14 cellular contexts compared by ENCODE assay signal in genomic region chr11:57823859-57824258, GRCh38.
DNase-seq lines count a peak whose midpoint lies in the region; ATAC-seq and TF ChIP-seq lines count a peak whose summit lies in the region.
"Had no signal": no experiment of that assay in that cellular context is flagged by ENCODE, and none has a peak within 500 bp of the region (broad histone marks: within the 10 kb centered on the region; RNA-seq: fewer than 3 reads in every experiment).

No MANE protein-coding gene starts in this region.

- 86% methylated on average over 1 of the region's 1 CpG for WGBS in mesenchymal stem cell

- POLR2A ChIA-PET in HCT116 (lab: Charles Lee) = no interaction called here

- H3K14ac ChIP-seq in mesenchymal stem cell (ENCODE audit: low read length in 2 of 2) = no peak overlapping the region

- H3K18ac ChIP-seq in mesenchymal stem cell (ENCODE audit: low read depth in 1 of 2, low read length in 2 of 2) = no peak overlapping the region

- no peak overlapping the region for H3K23ac ChIP-seq in mesenchymal stem cell (ENCODE audit: low read length in 2 of 2)

- no peaks in the 10 kb centered on the region for H3K4me1 ChIP-seq in HCT116 (ENCODE audit: control insufficient read depth in 1 of 2, insufficient read depth in 2 of 2, low read length in 2 of 2)
- H3K4me1 ChIP-seq in mesenchymal stem cell (ENCODE audit: control insufficient read depth, insufficient read depth, low read depth, low read length) = no peaks in the 10 kb centered on the region
- H3K4me1 ChIP-seq: BE2C had no signal

- no peak for TF ChIP-seq POLR2A in HCT116 (IDR thresholded peaks at IDR 0.05; ENCODE audit: borderline replicate concordance, extremely low read depth, insufficient read depth, insufficient read length)

- no peaks in the 10 kb centered on the region for H4K20me1 ChIP-seq in HCT116 (ENCODE audit: insufficient read depth)

- H3K9me3 ChIP-seq in HCT116 (ENCODE audit: control insufficient read depth in 1 of 2, insufficient read depth in 1 of 2, low read depth in 1 of 2, low read length in 2 of 2) (no peaks in the 10 kb centered on the region), mesenchymal stem cell (ENCODE audit: control insufficient read depth, low read length) (no peaks in the 10 kb centered on the region)
- H3K9me3 ChIP-seq: BE2C had no signal

- no peak for TF ChIP-seq RAD21 in HCT116 (IDR thresholded peaks at IDR 0.05; ENCODE audit: low read depth)

- ATAC-seq in HCT116 = peak; percentile 35; the same call in 1 of the 2 replicates
- ATAC-seq in esophagus mucosa = peak; percentile 23
- ATAC-seq in HG03159 (IDR thresholded peaks at IDR 0.05; ENCODE audit: unreplicated experiment) = no peak
- no peak for ATAC-seq in GM21786 (IDR thresholded peaks at IDR 0.05; ENCODE audit: unreplicated experiment)

- DNase-seq in HCT116 (ENCODE audit: low read depth, low spot score) = no peak
- DNase-seq in mesenchymal stem cell = no peak
- DNase-seq in NCI-H2107 (lab: John Stamatoyannopoulos, UW) = no peak
- DNase-seq: ACHN; BE2C; C1 segment of cervical spinal cord; CD4-positive, CD25-positive, alpha-beta regulatory T cell; CD8-positive, alpha-beta memory T cell; COR-L47; GOT3; H7 had no signal

- H2BK120ac ChIP-seq in mesenchymal stem cell (ENCODE audit: low read depth, low read length) = no peak overlapping the region

- H3K27me3 ChIP-seq in HCT116 (ENCODE audit: insufficient read depth, low read length) (no peaks in the 10 kb centered on the region), mesenchymal stem cell (ENCODE audit: control insufficient read depth in 1 of 2, insufficient read depth in 1 of 2, low read length in 2 of 2) (no peaks in the 10 kb centered on the region)
- H3K27me3 ChIP-seq: BE2C had no signal

- H3K9me2 ChIP-seq in HCT116 (ENCODE audit: insufficient read depth) = no peaks in the 10 kb centered on the region

- RAD21 ChIA-PET in HCT116 (lab: Charles Lee; ENCODE audit: low non-redundant PET in 1 of 2, low total read pairs in 2 of 2, uncharacterized antibody in 2 of 2, unreplicated experiment in 2 of 2) = no interaction called here

- H3K4me2 ChIP-seq in HCT116 (ENCODE audit: low read length) = no peak overlapping the region
- H3K4me2 ChIP-seq in mesenchymal stem cell (ENCODE audit: low read length, poor library complexity, severe bottlenecking) = no peak overlapping the region

- no peak overlapping the region for H3K27ac ChIP-seq in HCT116 (ENCODE audit: low read depth, low read length)
- H3K27ac ChIP-seq in mesenchymal stem cell (ENCODE audit: low read length, poor library complexity, severe bottlenecking) = no peak overlapping the region

- H4K91ac ChIP-seq in mesenchymal stem cell (ENCODE audit: low read length) = no peak overlapping the region

- no peak overlapping the region for H2AK5ac ChIP-seq in mesenchymal stem cell (ENCODE audit: low read length, severe bottlenecking)

- peak overlapping the region; percentile 12 for H4K8ac ChIP-seq in mesenchymal stem cell (ENCODE audit: low read length)

- no peaks in the 10 kb centered on the region for H3K79me2 ChIP-seq in HCT116 (ENCODE audit: insufficient read depth, low read length)

- H3K4ac ChIP-seq in mesenchymal stem cell (ENCODE audit: low read depth in 1 of 2, low read length in 2 of 2) = no peak overlapping the region

- intact Hi-C loops in HCT116 (cut with micrococcal nuclease) = loop anchor here (10.0 kb wide), 1 partner anchor 461 kb away; no protein-coding TSS in a partner anchor

- H3K79me1 ChIP-seq in mesenchymal stem cell (replicated peaks; ENCODE audit: low read length, poor library complexity, severe bottlenecking) = no peaks in the 10 kb centered on the region

- H3K9ac ChIP-seq in HCT116 (ENCODE audit: low read length) = no peak overlapping the region
- no peak overlapping the region for H3K9ac ChIP-seq in mesenchymal stem cell (ENCODE audit: low read length)

- no peak for TF ChIP-seq CTCF in HCT116 (IDR thresholded peaks at IDR 0.05 in 2 of 3, conservative IDR thresholded peaks at IDR 0.05 in 1 of 3; ENCODE audit: borderline replicate concordance in 1 of 3, insufficient read depth in 1 of 3, low read depth in 2 of 3, low read length in 2 of 3)

- no TSS peak for BruUV-seq in HCT116 (replicated peaks; lab: Mats Ljungman, UMichigan)

- H3K4me3 ChIP-seq in HCT116 (replicated peaks in 1 of 2; ENCODE audit: low read depth in 1 of 2, low read length in 2 of 2) (no peak overlapping the region), mesenchymal stem cell (ENCODE audit: insufficient read depth in 1 of 2, low read depth in 1 of 2, low read length in 2 of 2) (no peak overlapping the region)

- no peak overlapping the region for H2BK5ac ChIP-seq in mesenchymal stem cell (ENCODE audit: low read depth, low read length, poor library complexity, severe bottlenecking)

- H2AFZ ChIP-seq in HCT116 (ENCODE audit: low read depth, low read length, poor library complexity, severe bottlenecking) (no peak overlapping the region), mesenchymal stem cell (ENCODE audit: low read depth, low read length) (no peak overlapping the region)

- CTCF ChIA-PET in HCT116 (lab: Charles Lee) = no interaction called here

- H3K36me3 ChIP-seq in HCT116 (ENCODE audit: control insufficient read depth in 1 of 2, insufficient read depth in 2 of 2, low read length in 2 of 2) = peaks cover 0 to 5% of the 10 kb centered on the region in 2 experiments; a peak in 2 of 4 replicates
- peaks cover 7 to 28% of the 10 kb centered on the region in 2 experiments for H3K36me3 ChIP-seq in mesenchymal stem cell (ENCODE audit: control insufficient read depth in 1 of 2, insufficient read depth in 2 of 2, low read depth in 1 of 2, low read length in 2 of 2)
- H3K36me3 ChIP-seq: BE2C had no signal

- no peak overlapping the region for H2BK12ac ChIP-seq in mesenchymal stem cell (ENCODE audit: low read length in 2 of 2)

- no peak overlapping the region for H2BK15ac ChIP-seq in mesenchymal stem cell (ENCODE audit: low read depth, poor library complexity, severe bottlenecking)

TF ChIP-seq in HCT116, 20 proteins besides CTCF, POLR2A, EP300 and RAD21:
- 0 out of 2 replicates have a peak, but pooled peaks have one; percentile 22 for TF ChIP-seq SIN3A (IDR thresholded peaks at IDR 0.05; ENCODE audit: low read depth)
- no peak for TF ChIP-seq ATF3 (IDR thresholded peaks at IDR 0.05)
- TF ChIP-seq EGR1 (IDR thresholded peaks at IDR 0.05; ENCODE audit: low read depth) = no peak
- TF ChIP-seq POLR2AphosphoS5 (IDR thresholded peaks at IDR 0.05; ENCODE audit: low read depth, low read length) = peak; percentile 43; the same call in 1 of the 2 replicates
TF ChIP-seq in HCT116: peak in this region for 2.

Comparison
In these comparisons a context has a peak if more than half of its experiments do, and no peak if none do; other contexts are left out.
1. ATAC-seq: peak in HCT116 (single experiment) and esophagus mucosa (single experiment); none in HG03159 (single experiment) and GM21786 (single experiment).